18 cellular contexts compared by ENCODE assay signal in genomic region chr10:90461437-90462155, GRCh38.
DNase-seq lines count a peak whose midpoint lies in the region; ATAC-seq and TF ChIP-seq lines count a peak whose summit lies in the region.
"Had no signal": no experiment of that assay in that cellular context is flagged by ENCODE, and none has a peak within 500 bp of the region (broad histone marks: within the 10 kb centered on the region; RNA-seq: fewer than 3 reads in every experiment).

No MANE protein-coding gene starts in this region.

- no peak overlapping the region for H3K4me3 ChIP-seq in fibroblast of the aortic adventitia (ENCODE audit: low read depth, low read length)
- H3K4me3 ChIP-seq: GM12878 had no signal

- no peaks in the 10 kb centered on the region for H3K9me3 Mint-ChIP-seq in stimulated activated effector memory CD8-positive, alpha-beta T cell treated with anti-CD3 and anti-CD28 coated beads, Interleukin-12 subunit alpha, Interleukin-12 subunit beta, amount 100 ng/mL, for 72 hours
- H3K9me3 Mint-ChIP-seq: CD8-positive, alpha-beta T cell had no signal

- no peak overlapping the region for H3K4me3 Mint-ChIP-seq in stimulated activated effector memory CD8-positive, alpha-beta T cell treated with anti-CD3 and anti-CD28 coated beads, Interleukin-12 subunit alpha, Interleukin-12 subunit beta, amount 100 ng/mL, for 72 hours
- H3K4me3 Mint-ChIP-seq: CD8-positive, alpha-beta T cell had no signal

- no peak overlapping the region for H3K27ac Mint-ChIP-seq in stimulated activated effector memory CD8-positive, alpha-beta T cell treated with anti-CD3 and anti-CD28 coated beads, Interleukin-12 subunit alpha, Interleukin-12 subunit beta, amount 100 ng/mL, for 72 hours
- H3K27ac Mint-ChIP-seq: CD8-positive, alpha-beta T cell had no signal

- ATAC-seq in GM21528 (IDR thresholded peaks at IDR 0.05; ENCODE audit: low FRiP score, unreplicated experiment) (no peak), HG02798 (IDR thresholded peaks at IDR 0.05; ENCODE audit: poor library complexity, unreplicated experiment) (no peak)
- no peak for ATAC-seq in stimulated activated effector memory CD8-positive, alpha-beta T cell treated with anti-CD3 and anti-CD28 coated beads, Interleukin-12 subunit alpha, Interleukin-12 subunit beta, amount 100 ng/mL, for 72 hours
- ATAC-seq: CD8-positive, alpha-beta T cell; GM12878; HepG2 had no signal

- H3K36me3 Mint-ChIP-seq in stimulated activated effector memory CD8-positive, alpha-beta T cell treated with anti-CD3 and anti-CD28 coated beads, Interleukin-12 subunit alpha, Interleukin-12 subunit beta, amount 100 ng/mL, for 72 hours: no peaks in the 10 kb centered on the region
- H3K36me3 Mint-ChIP-seq: CD8-positive, alpha-beta T cell had no signal

- H3K4me1 Mint-ChIP-seq in stimulated activated effector memory CD8-positive, alpha-beta T cell treated with anti-CD3 and anti-CD28 coated beads, Interleukin-12 subunit alpha, Interleukin-12 subunit beta, amount 100 ng/mL, for 72 hours: no peaks in the 10 kb centered on the region

- TF ChIP-seq CTCF in fibroblast of the aortic adventitia (IDR thresholded peaks at IDR 0.05; ENCODE audit: insufficient read depth, low read length): no peak

- DNase-seq in RPMI7951 (ENCODE audit: low read depth): peak; percentile 32
- DNase-seq in brain pericyte (ENCODE audit: low read depth, low spot score): peak; percentile 42
- peak; percentile 39 for DNase-seq in fibroblast of the aortic adventitia (ENCODE audit: low read depth)
- no peak for DNase-seq in NCI-H526 (lab: John Stamatoyannopoulos, UW)
- DNase-seq in stimulated activated effector memory CD8-positive, alpha-beta T cell treated with anti-CD3 and anti-CD28 coated beads, Interleukin-12 subunit alpha, Interleukin-12 subunit beta, amount 100 ng/mL, for 72 hours (ENCODE audit: low spot score in 2 of 2): no peak
- DNase-seq: CD8-positive, alpha-beta T cell; DND-41; GDM1; KG1; NCI-H1048; NCI-H1436 treated with DMSO at 0.1 percent for 48 hours; NCI-H2081 treated with DMSO at 0.1 percent for 48 hours; NCI-H510A treated with DMSO at 0.1 percent for 48 hours; SHP77 treated with DMSO at 0.1 percent for 48 hours had no signal

Comparison
In these comparisons a context has a peak if more than half of its experiments do, and no peak if none do; other contexts are left out.
1. DNase-seq: peak in RPMI7951 (single experiment), brain pericyte (single experiment) and fibroblast of the aortic adventitia (single experiment); none in NCI-H526 (0 of 2) and stimulated activated effector memory CD8-positive, alpha-beta T cell treated with anti-CD3 and anti-CD28 coated beads, Interleukin-12 subunit alpha, Interleukin-12 subunit beta, amount 100 ng/mL, for 72 hours (0 of 2).